ENCODE assay signal across 2 cellular contexts in the genomic region with DNA sequence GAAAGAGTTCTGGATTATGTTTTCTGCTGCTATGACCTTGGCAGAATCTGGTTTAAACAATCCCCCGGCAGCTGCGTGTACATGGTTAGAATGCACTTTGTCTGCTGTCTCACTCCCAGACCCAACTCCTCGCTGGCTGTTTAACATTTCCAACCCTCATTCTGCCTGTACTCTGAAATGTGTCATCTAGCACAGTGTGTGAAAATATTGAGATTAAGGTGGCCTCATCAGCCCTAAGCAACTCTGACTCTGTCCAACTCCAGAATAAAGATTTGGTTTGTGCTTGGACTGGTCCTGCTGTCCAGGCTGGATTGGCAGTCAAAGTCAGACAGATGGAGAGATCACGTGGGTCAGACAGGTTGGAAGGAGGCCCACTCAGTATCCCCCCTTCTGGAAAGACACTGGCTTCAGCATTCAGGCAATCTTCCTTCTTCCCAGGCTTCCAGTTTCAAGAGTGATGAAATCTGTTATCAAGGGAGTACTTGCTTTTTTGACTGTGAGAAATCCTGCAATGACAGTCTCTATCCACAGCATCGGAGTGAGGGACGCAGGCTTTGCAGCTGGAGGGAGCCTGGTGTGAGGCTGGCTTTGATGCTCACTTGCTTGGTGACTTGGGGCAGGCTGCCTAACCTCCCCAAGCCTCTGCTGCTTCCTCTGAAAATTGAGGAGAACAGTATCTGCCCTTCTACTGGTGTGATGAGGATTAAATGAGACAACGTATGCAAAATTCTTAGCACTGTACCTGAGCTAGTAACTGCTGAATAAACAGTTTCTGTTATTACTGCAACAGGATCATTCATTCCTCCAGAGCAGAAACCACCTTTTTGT.
TF ChIP-seq lines count a peak whose summit lies in the region.

No MANE protein-coding gene starts in this region.

TF ChIP-seq in GM23338, 12 proteins besides CTCF, POLR2A, EP300 and RAD21 (continues in another document):
- TF ChIP-seq NANOG (IDR thresholded peaks at IDR 0.05; ENCODE audit: borderline replicate concordance) (no peak), JUNB (IDR thresholded peaks at IDR 0.05; ENCODE audit: unreplicated experiment) (no peak), POLR2AphosphoS5 (IDR thresholded peaks at IDR 0.05; ENCODE audit: low read depth) (no peak), STAT1 (IDR thresholded peaks at IDR 0.05; ENCODE audit: unreplicated experiment) (no peak), ZNF114 (CRISPR knock-in tag; IDR thresholded peaks at IDR 0.05) (no peak), EZH2 (IDR thresholded peaks at IDR 0.05; ENCODE audit: low read depth, unreplicated experiment) (no peak), EZH2phosphoT487 (IDR thresholded peaks at IDR 0.05; ENCODE audit: unreplicated experiment) (no peak), CREB1 (CRISPR knock-in tag; IDR thresholded peaks at IDR 0.05; ENCODE audit: low read depth) (no peak)
- TF ChIP-seq, protein P1, sequence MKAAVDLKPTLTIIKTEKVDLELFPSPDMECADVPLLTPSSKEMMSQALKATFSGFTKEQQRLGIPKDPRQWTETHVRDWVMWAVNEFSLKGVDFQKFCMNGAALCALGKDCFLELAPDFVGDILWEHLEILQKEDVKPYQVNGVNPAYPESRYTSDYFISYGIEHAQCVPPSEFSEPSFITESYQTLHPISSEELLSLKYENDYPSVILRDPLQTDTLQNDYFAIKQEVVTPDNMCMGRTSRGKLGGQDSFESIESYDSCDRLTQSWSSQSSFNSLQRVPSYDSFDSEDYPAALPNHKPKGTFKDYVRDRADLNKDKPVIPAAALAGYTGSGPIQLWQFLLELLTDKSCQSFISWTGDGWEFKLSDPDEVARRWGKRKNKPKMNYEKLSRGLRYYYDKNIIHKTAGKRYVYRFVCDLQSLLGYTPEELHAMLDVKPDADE (IDR thresholded peaks at IDR 0.05) = no peak
- TF ChIP-seq, protein P2, sequence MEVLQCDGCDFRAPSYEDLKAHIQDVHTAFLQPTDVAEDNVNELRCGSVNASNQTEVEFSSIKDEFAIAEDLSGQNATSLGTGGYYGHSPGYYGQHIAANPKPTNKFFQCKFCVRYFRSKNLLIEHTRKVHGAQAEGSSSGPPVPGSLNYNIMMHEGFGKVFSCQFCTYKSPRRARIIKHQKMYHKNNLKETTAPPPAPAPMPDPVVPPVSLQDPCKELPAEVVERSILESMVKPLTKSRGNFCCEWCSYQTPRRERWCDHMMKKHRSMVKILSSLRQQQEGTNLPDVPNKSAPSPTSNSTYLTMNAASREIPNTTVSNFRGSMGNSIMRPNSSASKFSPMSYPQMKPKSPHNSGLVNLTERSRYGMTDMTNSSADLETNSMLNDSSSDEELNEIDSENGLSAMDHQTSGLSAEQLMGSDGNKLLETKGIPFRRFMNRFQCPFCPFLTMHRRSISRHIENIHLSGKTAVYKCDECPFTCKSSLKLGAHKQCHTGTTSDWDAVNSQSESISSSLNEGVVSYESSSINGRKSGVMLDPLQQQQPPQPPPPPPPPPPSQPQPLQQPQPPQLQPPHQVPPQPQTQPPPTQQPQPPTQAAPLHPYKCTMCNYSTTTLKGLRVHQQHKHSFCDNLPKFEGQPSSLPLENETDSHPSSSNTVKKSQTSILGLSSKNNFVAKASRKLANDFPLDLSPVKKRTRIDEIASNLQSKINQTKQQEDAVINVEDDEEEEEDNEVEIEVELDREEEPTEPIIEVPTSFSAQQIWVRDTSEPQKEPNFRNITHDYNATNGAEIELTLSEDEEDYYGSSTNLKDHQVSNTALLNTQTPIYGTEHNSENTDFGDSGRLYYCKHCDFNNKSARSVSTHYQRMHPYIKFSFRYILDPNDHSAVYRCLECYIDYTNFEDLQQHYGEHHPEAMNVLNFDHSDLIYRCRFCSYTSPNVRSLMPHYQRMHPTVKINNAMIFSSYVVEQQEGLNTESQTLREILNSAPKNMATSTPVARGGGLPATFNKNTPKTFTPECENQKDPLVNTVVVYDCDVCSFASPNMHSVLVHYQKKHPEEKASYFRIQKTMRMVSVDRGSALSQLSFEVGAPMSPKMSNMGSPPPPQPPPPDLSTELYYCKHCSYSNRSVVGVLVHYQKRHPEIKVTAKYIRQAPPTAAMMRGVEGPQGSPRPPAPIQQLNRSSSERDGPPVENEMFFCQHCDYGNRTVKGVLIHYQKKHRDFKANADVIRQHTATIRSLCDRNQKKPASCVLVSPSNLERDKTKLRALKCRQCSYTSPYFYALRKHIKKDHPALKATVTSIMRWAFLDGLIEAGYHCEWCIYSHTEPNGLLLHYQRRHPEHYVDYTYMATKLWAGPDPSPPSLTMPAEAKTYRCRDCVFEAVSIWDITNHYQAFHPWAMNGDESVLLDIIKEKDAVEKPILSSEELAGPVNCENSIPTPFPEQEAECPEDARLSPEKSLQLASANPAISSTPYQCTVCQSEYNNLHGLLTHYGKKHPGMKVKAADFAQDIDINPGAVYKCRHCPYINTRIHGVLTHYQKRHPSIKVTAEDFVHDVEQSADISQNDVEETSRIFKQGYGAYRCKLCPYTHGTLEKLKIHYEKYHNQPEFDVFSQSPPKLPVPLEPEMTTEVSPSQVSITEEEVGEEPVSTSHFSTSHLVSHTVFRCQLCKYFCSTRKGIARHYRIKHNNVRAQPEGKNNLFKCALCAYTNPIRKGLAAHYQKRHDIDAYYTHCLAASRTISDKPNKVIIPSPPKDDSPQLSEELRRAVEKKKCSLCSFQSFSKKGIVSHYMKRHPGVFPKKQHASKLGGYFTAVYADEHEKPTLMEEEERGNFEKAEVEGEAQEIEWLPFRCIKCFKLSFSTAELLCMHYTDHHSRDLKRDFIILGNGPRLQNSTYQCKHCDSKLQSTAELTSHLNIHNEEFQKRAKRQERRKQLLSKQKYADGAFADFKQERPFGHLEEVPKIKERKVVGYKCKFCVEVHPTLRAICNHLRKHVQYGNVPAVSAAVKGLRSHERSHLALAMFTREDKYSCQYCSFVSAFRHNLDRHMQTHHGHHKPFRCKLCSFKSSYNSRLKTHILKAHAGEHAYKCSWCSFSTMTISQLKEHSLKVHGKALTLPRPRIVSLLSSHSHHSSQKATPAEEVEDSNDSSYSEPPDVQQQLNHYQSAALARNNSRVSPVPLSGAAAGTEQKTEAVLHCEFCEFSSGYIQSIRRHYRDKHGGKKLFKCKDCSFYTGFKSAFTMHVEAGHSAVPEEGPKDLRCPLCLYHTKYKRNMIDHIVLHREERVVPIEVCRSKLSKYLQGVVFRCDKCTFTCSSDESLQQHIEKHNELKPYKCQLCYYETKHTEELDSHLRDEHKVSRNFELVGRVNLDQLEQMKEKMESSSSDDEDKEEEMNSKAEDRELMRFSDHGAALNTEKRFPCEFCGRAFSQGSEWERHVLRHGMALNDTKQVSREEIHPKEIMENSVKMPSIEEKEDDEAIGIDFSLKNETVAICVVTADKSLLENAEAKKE (CRISPR knock-in tag; IDR thresholded peaks at IDR 0.05) = no peak

TF ChIP-seq in K562, 482 proteins besides CTCF, POLR2A, EP300 and RAD21:
- TF ChIP-seq ZNF830 (CRISPR knock-in tag; IDR thresholded peaks at IDR 0.05) (no peak), MAZ (CRISPR knock-in tag; conservative IDR thresholded peaks at IDR 0.05 in 1 of 2, IDR thresholded peaks at IDR 0.05 in 1 of 2) (no peak), JUND (IDR thresholded peaks at IDR 0.05; ENCODE audit: borderline replicate concordance, low read depth, low read length) (no peak), JUND (tag; IDR thresholded peaks at IDR 0.05; ENCODE audit: borderline replicate concordance, low read depth, low read length) (no peak), BRCA1 (IDR thresholded peaks at IDR 0.05) (no peak), BRCA1 (CRISPR knock-in tag; IDR thresholded peaks at IDR 0.05) (no peak), ZNF76 (CRISPR knock-in tag; IDR thresholded peaks at IDR 0.05; ENCODE audit: borderline replicate concordance) (no peak), NR4A1 (CRISPR knock-in tag; IDR thresholded peaks at IDR 0.05) (no peak), NR4A1 (tag; IDR thresholded peaks at IDR 0.05) (no peak), ZNF347 (CRISPR knock-in tag; IDR thresholded peaks at IDR 0.05; ENCODE audit: low read depth) (no peak), SOX6 (IDR thresholded peaks at IDR 0.05) (no peak), SMC3 (conservative IDR thresholded peaks at IDR 0.05; ENCODE audit: insufficient read depth, low read depth, low read length) (no peak), YBX1 (IDR thresholded peaks at IDR 0.05) (no peak), ZBTB8A (IDR thresholded peaks at IDR 0.05; ENCODE audit: partially characterized antibody) (no peak), NRF1 (conservative IDR thresholded peaks at IDR 0.05 in 1 of 2, IDR thresholded peaks at IDR 0.05 in 1 of 2) (no peak), MAFG (tag; conservative IDR thresholded peaks at IDR 0.05) (peak; percentile 72), C11orf30 (IDR thresholded peaks at IDR 0.05; ENCODE audit: low read depth) (peak; percentile 49; the same call in 1 of the 2 replicates), PHB2 (IDR thresholded peaks at IDR 0.05; ENCODE audit: low read depth) (no peak), ZNF24 (IDR thresholded peaks at IDR 0.05) (no peak), MAFF (IDR thresholded peaks at IDR 0.05; ENCODE audit: low read length) (peak; percentile 29; the same call in 1 of the 2 replicates), NFRKB (IDR thresholded peaks at IDR 0.05; ENCODE audit: low read depth) (no peak), SIN3A (IDR thresholded peaks at IDR 0.05; ENCODE audit: borderline replicate concordance in 2 of 2, control insufficient read depth in 1 of 2, low read depth in 2 of 2, low read length in 2 of 2) (no peak), SRSF9 (IDR thresholded peaks at IDR 0.05; ENCODE audit: borderline replicate concordance, low read depth, low read length) (no peak), SPI1 (IDR thresholded peaks at IDR 0.05; ENCODE audit: borderline replicate concordance, low read depth, low read length) (no peak), PRMT5 (CRISPR knock-in tag; IDR thresholded peaks at IDR 0.05) (no peak), ZNF316 (IDR thresholded peaks at IDR 0.05) (peak; percentile 65; the same call in 1 of the 2 replicates), HNRNPL (IDR thresholded peaks at IDR 0.05; ENCODE audit: low read depth, low read length) (no peak), CEBPG (CRISPR knock-in tag; IDR thresholded peaks at IDR 0.05) (no peak), CEBPG (tag; conservative IDR thresholded peaks at IDR 0.05 in 1 of 2, IDR thresholded peaks at IDR 0.05 in 1 of 2) (peak in 1 of 2 experiments; percentile 35; a peak in 1 of 4 replicates)
- TF ChIP-seq, protein P3, sequence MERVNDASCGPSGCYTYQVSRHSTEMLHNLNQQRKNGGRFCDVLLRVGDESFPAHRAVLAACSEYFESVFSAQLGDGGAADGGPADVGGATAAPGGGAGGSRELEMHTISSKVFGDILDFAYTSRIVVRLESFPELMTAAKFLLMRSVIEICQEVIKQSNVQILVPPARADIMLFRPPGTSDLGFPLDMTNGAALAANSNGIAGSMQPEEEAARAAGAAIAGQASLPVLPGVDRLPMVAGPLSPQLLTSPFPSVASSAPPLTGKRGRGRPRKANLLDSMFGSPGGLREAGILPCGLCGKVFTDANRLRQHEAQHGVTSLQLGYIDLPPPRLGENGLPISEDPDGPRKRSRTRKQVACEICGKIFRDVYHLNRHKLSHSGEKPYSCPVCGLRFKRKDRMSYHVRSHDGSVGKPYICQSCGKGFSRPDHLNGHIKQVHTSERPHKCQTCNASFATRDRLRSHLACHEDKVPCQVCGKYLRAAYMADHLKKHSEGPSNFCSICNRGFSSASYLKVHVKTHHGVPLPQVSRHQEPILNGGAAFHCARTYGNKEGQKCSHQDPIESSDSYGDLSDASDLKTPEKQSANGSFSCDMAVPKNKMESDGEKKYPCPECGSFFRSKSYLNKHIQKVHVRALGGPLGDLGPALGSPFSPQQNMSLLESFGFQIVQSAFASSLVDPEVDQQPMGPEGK (CRISPR knock-in tag; IDR thresholded peaks at IDR 0.05; ENCODE audit: borderline replicate concordance) = no peak
- TF ChIP-seq, protein P4, sequence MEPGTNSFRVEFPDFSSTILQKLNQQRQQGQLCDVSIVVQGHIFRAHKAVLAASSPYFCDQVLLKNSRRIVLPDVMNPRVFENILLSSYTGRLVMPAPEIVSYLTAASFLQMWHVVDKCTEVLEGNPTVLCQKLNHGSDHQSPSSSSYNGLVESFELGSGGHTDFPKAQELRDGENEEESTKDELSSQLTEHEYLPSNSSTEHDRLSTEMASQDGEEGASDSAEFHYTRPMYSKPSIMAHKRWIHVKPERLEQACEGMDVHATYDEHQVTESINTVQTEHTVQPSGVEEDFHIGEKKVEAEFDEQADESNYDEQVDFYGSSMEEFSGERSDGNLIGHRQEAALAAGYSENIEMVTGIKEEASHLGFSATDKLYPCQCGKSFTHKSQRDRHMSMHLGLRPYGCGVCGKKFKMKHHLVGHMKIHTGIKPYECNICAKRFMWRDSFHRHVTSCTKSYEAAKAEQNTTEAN (CRISPR knock-in tag; IDR thresholded peaks at IDR 0.05) = no peak
- TF ChIP-seq, protein P5, sequence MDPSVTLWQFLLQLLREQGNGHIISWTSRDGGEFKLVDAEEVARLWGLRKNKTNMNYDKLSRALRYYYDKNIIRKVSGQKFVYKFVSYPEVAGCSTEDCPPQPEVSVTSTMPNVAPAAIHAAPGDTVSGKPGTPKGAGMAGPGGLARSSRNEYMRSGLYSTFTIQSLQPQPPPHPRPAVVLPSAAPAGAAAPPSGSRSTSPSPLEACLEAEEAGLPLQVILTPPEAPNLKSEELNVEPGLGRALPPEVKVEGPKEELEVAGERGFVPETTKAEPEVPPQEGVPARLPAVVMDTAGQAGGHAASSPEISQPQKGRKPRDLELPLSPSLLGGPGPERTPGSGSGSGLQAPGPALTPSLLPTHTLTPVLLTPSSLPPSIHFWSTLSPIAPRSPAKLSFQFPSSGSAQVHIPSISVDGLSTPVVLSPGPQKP (CRISPR knock-in tag; IDR thresholded peaks at IDR 0.05) = no peak
- TF ChIP-seq, protein P6, sequence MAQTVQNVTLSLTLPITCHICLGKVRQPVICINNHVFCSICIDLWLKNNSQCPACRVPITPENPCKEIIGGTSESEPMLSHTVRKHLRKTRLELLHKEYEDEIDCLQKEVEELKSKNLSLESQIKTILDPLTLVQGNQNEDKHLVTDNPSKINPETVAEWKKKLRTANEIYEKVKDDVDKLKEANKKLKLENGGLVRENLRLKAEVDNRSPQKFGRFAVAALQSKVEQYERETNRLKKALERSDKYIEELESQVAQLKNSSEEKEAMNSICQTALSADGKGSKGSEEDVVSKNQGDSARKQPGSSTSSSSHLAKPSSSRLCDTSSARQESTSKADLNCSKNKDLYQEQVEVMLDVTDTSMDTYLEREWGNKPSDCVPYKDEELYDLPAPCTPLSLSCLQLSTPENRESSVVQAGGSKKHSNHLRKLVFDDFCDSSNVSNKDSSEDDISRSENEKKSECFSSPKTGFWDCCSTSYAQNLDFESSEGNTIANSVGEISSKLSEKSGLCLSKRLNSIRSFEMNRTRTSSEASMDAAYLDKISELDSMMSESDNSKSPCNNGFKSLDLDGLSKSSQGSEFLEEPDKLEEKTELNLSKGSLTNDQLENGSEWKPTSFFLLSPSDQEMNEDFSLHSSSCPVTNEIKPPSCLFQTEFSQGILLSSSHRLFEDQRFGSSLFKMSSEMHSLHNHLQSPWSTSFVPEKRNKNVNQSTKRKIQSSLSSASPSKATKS (CRISPR knock-in tag; IDR thresholded peaks at IDR 0.05) = no peak
- TF ChIP-seq, protein P7, sequence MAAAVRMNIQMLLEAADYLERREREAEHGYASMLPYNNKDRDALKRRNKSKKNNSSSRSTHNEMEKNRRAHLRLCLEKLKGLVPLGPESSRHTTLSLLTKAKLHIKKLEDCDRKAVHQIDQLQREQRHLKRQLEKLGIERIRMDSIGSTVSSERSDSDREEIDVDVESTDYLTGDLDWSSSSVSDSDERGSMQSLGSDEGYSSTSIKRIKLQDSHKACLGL (CRISPR knock-in tag; IDR thresholded peaks at IDR 0.05; ENCODE audit: borderline replicate concordance, poor library complexity, severe bottlenecking) = no peak
